Comparison of ENCODE assay signal across 8 cellular contexts in the genomic region with DNA sequence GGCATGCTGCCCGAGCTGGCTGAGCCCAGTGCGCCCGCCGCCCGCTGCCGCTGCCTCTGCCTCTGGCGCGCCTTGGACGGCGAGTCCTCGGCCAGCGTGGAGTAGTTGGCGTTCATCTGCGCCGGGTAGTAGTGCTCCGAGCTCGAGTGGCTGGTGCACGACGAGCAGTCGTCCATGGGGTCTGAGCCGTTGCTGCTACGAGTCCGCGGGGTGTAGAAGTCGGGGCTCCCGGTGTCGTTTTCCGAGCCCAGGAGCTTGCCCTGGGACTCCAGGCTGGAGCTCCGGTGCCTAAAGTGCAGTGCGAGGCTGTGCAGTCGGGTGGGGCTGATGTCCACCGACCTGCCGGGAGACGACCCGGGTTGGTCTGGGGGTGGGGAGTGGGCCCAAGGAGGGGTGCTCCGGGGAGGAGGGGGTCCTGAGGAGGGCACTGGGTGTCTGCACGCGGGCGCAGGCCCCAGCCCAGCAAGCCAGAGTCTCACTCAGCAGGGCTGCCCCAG.
"Had no signal": no experiment of that assay in that cellular context is flagged by ENCODE, and none has a peak within 500 bp of the region (broad histone marks: within the 10 kb centered on the region; RNA-seq: fewer than 3 reads in every experiment).

No MANE protein-coding gene starts in this region.

- H3K4me2 ChIP-seq: KMS-11 had no signal

- H3K27me3 Mint-ChIP-seq: IgD-negative memory B cell had no signal

- H3K9me3 Mint-ChIP-seq: H9, IgD-negative memory B cell had no signal

- H3K27ac ChIP-seq: HL-60, KMS-11 had no signal

- H3K4me3 Mint-ChIP-seq: H9, IgD-negative memory B cell had no signal

- ATAC-seq: HepG2 had no signal

- DNase-seq: GOT3, H9, HCEC 1CT, KBM-7 had no signal

- H3K27ac Mint-ChIP-seq: H9, IgD-negative memory B cell had no signal
